ENCODE assay signal across 12 cellular contexts in genomic region chr6:16855460-16855859, GRCh38.
DNase-seq lines count a peak whose midpoint lies in the region; ATAC-seq lines count a peak whose summit lies in the region.
"Had no signal": no experiment of that assay in that cellular context is flagged by ENCODE, and none has a peak within 500 bp of the region (broad histone marks: within the 10 kb centered on the region; RNA-seq: fewer than 3 reads in every experiment).

No MANE protein-coding gene starts in this region.

- DNase-seq in SKM-1 (lab: John Stamatoyannopoulos, UW; ENCODE audit: unreplicated experiment) (peak; percentile 14), CD1c-positive myeloid dendritic cell (ENCODE audit: extremely low spot score) (no peak), Right ventricle myocardium inferior (ENCODE audit: missing footprints) (no peak), activated gamma-delta T cell (lab: John Stamatoyannopoulos, UW) (no peak), LoVo (ENCODE audit: low spot score) (no peak)
- DNase-seq: KG1, left lung, NCI-H2171, right lobe of liver had no signal

- ATAC-seq in GM19043 (IDR thresholded peaks at IDR 0.05; ENCODE audit: low read depth, unreplicated experiment), result peak; percentile 28
- peak; percentile 47 for ATAC-seq in GM21825 (IDR thresholded peaks at IDR 0.05; ENCODE audit: unreplicated experiment)
- peak; percentile 26 for ATAC-seq in HG03280 (IDR thresholded peaks at IDR 0.05; ENCODE audit: unreplicated experiment)
- ATAC-seq in Right ventricle myocardium inferior, result no peak
- ATAC-seq: left lung, right lobe of liver had no signal

- intact Hi-C loops in Right ventricle myocardium inferior (cut with DNase I), result no loop called here
